Comparison of ENCODE assay signal across 1 cellular context in the genomic region with DNA sequence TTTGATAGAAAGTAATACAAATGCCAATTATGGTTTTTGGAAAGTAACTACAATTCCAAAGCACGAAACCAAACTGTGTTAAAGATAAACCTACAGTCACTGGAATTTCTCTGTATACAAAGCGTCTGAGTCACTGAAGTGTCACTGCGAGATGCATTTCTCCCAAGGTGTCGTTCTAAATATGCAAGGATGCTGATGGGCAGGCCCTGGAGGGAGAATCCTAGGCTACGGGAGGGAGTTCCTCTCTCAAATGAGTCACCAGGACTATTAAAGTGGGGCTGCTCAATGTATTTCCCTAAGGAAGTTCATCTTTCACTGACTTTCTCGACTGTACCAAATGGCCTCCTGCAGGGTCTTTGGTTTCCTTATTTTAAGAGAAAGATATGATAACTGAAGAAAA.
A peak's percentile ranks its signal among the peaks of the same experiment; 100 is the strongest.
TF ChIP-seq lines count a peak whose summit lies in the region.

No MANE protein-coding gene starts in this region.

TF ChIP-seq in SK-N-SH, 30 proteins besides CTCF, POLR2A, EP300 and RAD21 (continued from another document):
- TF ChIP-seq, protein P1, sequence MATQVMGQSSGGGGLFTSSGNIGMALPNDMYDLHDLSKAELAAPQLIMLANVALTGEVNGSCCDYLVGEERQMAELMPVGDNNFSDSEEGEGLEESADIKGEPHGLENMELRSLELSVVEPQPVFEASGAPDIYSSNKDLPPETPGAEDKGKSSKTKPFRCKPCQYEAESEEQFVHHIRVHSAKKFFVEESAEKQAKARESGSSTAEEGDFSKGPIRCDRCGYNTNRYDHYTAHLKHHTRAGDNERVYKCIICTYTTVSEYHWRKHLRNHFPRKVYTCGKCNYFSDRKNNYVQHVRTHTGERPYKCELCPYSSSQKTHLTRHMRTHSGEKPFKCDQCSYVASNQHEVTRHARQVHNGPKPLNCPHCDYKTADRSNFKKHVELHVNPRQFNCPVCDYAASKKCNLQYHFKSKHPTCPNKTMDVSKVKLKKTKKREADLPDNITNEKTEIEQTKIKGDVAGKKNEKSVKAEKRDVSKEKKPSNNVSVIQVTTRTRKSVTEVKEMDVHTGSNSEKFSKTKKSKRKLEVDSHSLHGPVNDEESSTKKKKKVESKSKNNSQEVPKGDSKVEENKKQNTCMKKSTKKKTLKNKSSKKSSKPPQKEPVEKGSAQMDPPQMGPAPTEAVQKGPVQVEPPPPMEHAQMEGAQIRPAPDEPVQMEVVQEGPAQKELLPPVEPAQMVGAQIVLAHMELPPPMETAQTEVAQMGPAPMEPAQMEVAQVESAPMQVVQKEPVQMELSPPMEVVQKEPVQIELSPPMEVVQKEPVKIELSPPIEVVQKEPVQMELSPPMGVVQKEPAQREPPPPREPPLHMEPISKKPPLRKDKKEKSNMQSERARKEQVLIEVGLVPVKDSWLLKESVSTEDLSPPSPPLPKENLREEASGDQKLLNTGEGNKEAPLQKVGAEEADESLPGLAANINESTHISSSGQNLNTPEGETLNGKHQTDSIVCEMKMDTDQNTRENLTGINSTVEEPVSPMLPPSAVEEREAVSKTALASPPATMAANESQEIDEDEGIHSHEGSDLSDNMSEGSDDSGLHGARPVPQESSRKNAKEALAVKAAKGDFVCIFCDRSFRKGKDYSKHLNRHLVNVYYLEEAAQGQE (IDR thresholded peaks at IDR 0.05; ENCODE audit: low read depth, low read length): 0 out of 2 replicates have a peak, but pooled peaks have one; percentile 13
- TF ChIP-seq, protein P2, sequence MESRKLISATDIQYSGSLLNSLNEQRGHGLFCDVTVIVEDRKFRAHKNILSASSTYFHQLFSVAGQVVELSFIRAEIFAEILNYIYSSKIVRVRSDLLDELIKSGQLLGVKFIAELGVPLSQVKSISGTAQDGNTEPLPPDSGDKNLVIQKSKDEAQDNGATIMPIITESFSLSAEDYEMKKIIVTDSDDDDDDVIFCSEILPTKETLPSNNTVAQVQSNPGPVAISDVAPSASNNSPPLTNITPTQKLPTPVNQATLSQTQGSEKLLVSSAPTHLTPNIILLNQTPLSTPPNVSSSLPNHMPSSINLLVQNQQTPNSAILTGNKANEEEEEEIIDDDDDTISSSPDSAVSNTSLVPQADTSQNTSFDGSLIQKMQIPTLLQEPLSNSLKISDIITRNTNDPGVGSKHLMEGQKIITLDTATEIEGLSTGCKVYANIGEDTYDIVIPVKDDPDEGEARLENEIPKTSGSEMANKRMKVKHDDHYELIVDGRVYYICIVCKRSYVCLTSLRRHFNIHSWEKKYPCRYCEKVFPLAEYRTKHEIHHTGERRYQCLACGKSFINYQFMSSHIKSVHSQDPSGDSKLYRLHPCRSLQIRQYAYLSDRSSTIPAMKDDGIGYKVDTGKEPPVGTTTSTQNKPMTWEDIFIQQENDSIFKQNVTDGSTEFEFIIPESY (IDR thresholded peaks at IDR 0.05; ENCODE audit: borderline replicate concordance, low read depth): no peak
- TF ChIP-seq EZH2phosphoT487 (IDR thresholded peaks at IDR 0.05; ENCODE audit: borderline replicate concordance, low read depth): no peak
- no peak for TF ChIP-seq NRF1 (IDR thresholded peaks at IDR 0.05; ENCODE audit: low read depth, low read length)
- TF ChIP-seq FOXJ3 (CRISPR knock-in tag; IDR thresholded peaks at IDR 0.05): no peak
- peak; percentile 29; the same call in 1 of the 2 replicates for TF ChIP-seq NFIC (IDR thresholded peaks at IDR 0.05; ENCODE audit: borderline replicate concordance)
- TF ChIP-seq TAF1 (IDR thresholded peaks at IDR 0.05; ENCODE audit: borderline replicate concordance, low read depth, low read length): no peak
